13 cellular contexts compared by ENCODE assay signal in genomic region chr19:34215006-34215665, GRCh38.
"Had no signal": no experiment of that assay in that cellular context is flagged by ENCODE, and none has a peak within 500 bp of the region (broad histone marks: within the 10 kb centered on the region; RNA-seq: fewer than 3 reads in every experiment).

No MANE protein-coding gene starts in this region.

- H3K9me3 Mint-ChIP-seq: naive B cell had no signal

- H3K27me3 Mint-ChIP-seq: naive B cell had no signal

- H3K36me3 Mint-ChIP-seq: naive B cell had no signal

- ATAC-seq: activated CD4-positive, CD25-positive, alpha-beta regulatory T cell treated with anti-CD3 and anti-CD28 coated beads, Interleukin-2, amount 50 U/mL, for 24 hours; gastrocnemius medialis; left lobe of liver had no signal

- H3K27ac ChIP-seq: gastrocnemius medialis, tibial artery had no signal

- H3K4me3 ChIP-seq: gastrocnemius medialis, tibial artery had no signal

- DNase-seq: activated effector memory CD4-positive, alpha-beta T cell treated with anti-CD3 and anti-CD28 coated beads, Interleukin-2, amount 50 U/mL, for 16 hours; activated T-cell treated with anti-CD3 and anti-CD28 coated beads, Interleukin-2, amount 50 U/mL, for 1 hour; amniotic stem cell; erythroblast; gastrocnemius medialis; islet precursor cell; mammary epithelial cell; naive B cell; retina; SW 1271; tibial artery had no signal

- H3K9me3 ChIP-seq: gastrocnemius medialis, tibial artery had no signal

- H3K27me3 ChIP-seq: gastrocnemius medialis, tibial artery had no signal
